ENCODE assay signal across 8 cellular contexts in genomic region chr3:160027541-160028195, GRCh38. TPM values are rescaled to one million over a fixed set of nuclear protein-coding genes. Genes with fewer than 3 reads are reported as not detected.
A peak's percentile ranks its signal among the peaks of the same experiment; 100 is the strongest.
DNase-seq lines count a peak whose midpoint lies in the region; ATAC-seq lines count a peak whose summit lies in the region.

No MANE protein-coding gene starts in this region.

- DNase-seq in activated T-cell treated with anti-CD3 and anti-CD28 coated beads, Interleukin-2, amount 50 U/mL, for 4 hours, result no peak
- no peak for DNase-seq in activated T-cell treated with anti-CD3 and anti-CD28 coated beads, Interleukin-2, amount 50 U/mL, for 1 hour
- peak; percentile 69 for DNase-seq in NCI-H2196 (lab: John Stamatoyannopoulos, UW; ENCODE audit: unreplicated experiment)
- peak; percentile 51 for DNase-seq in dedifferentiated amniotic fluid mesenchymal stem cell (ENCODE audit: extremely low spot score)
- no peak for DNase-seq in stimulated activated CD4-positive, alpha-beta T cell treated with anti-CD3 and anti-CD28 coated beads, Interleukin-2, amount 100 ng/mL, for 24 hours
- DNase-seq in D341Med (ENCODE audit: low spot score), result no peak
- no peak for DNase-seq in activated CD4-positive, CD25-positive, alpha-beta regulatory T cell (lab: John Stamatoyannopoulos, UW)

- H3K4me1 Mint-ChIP-seq in activated T-cell treated with anti-CD3 and anti-CD28 coated beads, Interleukin-2, amount 50 U/mL, for 4 hours (ENCODE audit: low read depth), result peaks cover 11% of the 10 kb centered on the region

- ATAC-seq in activated T-cell treated with anti-CD3 and anti-CD28 coated beads, Interleukin-2, amount 50 U/mL, for 4 hours, result peak; percentile 71 to 74
- peak; percentile 81 for ATAC-seq in HG02678 (IDR thresholded peaks at IDR 0.05; ENCODE audit: unreplicated experiment)

- H3K27me3 Mint-ChIP-seq in activated T-cell treated with anti-CD3 and anti-CD28 coated beads, Interleukin-2, amount 50 U/mL, for 4 hours (ENCODE audit: low read depth), result no peaks in the 10 kb centered on the region

- no peak overlapping the region for H3K4me3 Mint-ChIP-seq in activated T-cell treated with anti-CD3 and anti-CD28 coated beads, Interleukin-2, amount 50 U/mL, for 4 hours

- H3K9me3 Mint-ChIP-seq in activated T-cell treated with anti-CD3 and anti-CD28 coated beads, Interleukin-2, amount 50 U/mL, for 4 hours, result no peaks in the 10 kb centered on the region

- H3K36me3 Mint-ChIP-seq in activated T-cell treated with anti-CD3 and anti-CD28 coated beads, Interleukin-2, amount 50 U/mL, for 4 hours (ENCODE audit: insufficient read depth), result no peaks in the 10 kb centered on the region

RNA-seq across cellular contexts. Expression of gene IL12A, which starts 39.0 kb away (rescaled TPM):
- total RNA-seq in activated T-cell treated with anti-CD3 and anti-CD28 coated beads, Interleukin-2, amount 50 U/mL, for 4 hours, result under 1 TPM; 0.22 to 0.45 (median 0.35) TPM

Comparison
In these comparisons a context has a peak if more than half of its experiments do, and no peak if none do; other contexts are left out.
1. DNase-seq: peak in NCI-H2196 (single experiment) and dedifferentiated amniotic fluid mesenchymal stem cell (single experiment); none in activated T-cell treated with anti-CD3 and anti-CD28 coated beads, Interleukin-2, amount 50 U/mL, for 4 hours (single experiment), activated T-cell treated with anti-CD3 and anti-CD28 coated beads, Interleukin-2, amount 50 U/mL, for 1 hour (single experiment), stimulated activated CD4-positive, alpha-beta T cell treated with anti-CD3 and anti-CD28 coated beads, Interleukin-2, amount 100 ng/mL, for 24 hours (0 of 2), D341Med (single experiment) and activated CD4-positive, CD25-positive, alpha-beta regulatory T cell (0 of 4).